8 cellular contexts compared by ENCODE assay signal in genomic region chr2:48736251-48736650, GRCh38. TPM values are rescaled to one million over a fixed set of nuclear protein-coding genes. Genes with fewer than 3 reads are reported as not detected.
"Had no signal": no experiment of that assay in that cellular context is flagged by ENCODE, and none has a peak within 500 bp of the region (broad histone marks: within the 10 kb centered on the region; RNA-seq: fewer than 3 reads in every experiment).

No MANE protein-coding gene starts in this region.

- H3K9ac ChIP-seq: GM23248 had no signal

- H3K4me3 ChIP-seq: GM23248, HAP-1 had no signal

- H3K27ac ChIP-seq: GM23248, HL-60 had no signal

- H2AFZ ChIP-seq: GM23248 had no signal

- H3K36me3 ChIP-seq: HAP-1 had no signal

- DNase-seq: GM23248, GOT3, H7, HFFc6 had no signal

- H3K9me3 ChIP-seq: HAP-1 had no signal

RNA-seq across cellular contexts. Expression of gene LHCGR, which starts 19.3 kb away (rescaled TPM):
- polyA plus RNA-seq: GM23248, HepG2, IgD-negative memory B cell had no signal
